Comparison of ENCODE assay signal across 24 cellular contexts in genomic region chr1:54374766-54375165, GRCh38. TPM values are rescaled to one million over a fixed set of nuclear protein-coding genes. Genes with fewer than 3 reads are reported as not detected.
DNase-seq lines count a peak whose midpoint lies in the region; ATAC-seq and TF ChIP-seq lines count a peak whose summit lies in the region.
"Had no signal": no experiment of that assay in that cellular context is flagged by ENCODE, and none has a peak within 500 bp of the region (broad histone marks: within the 10 kb centered on the region; RNA-seq: fewer than 3 reads in every experiment).

No MANE protein-coding gene starts in this region.

- H2AFZ ChIP-seq in PC-9, result no peak overlapping the region

- no peaks in the 10 kb centered on the region for H3K27me3 Mint-ChIP-seq in CD4-positive, alpha-beta T cell
- no peaks in the 10 kb centered on the region for H3K27me3 Mint-ChIP-seq in nephron progenitor cell (ENCODE audit: low read depth, poor library complexity)
- H3K27me3 Mint-ChIP-seq: effector memory CD8-positive, alpha-beta T cell; naive B cell had no signal

- no peak for ATAC-seq in CD4-positive, alpha-beta T cell (ENCODE audit: poor library complexity)
- ATAC-seq in heart left ventricle, result peak in 3 of 4 donors; percentile 4 to 13 (median 6)
- ATAC-seq: effector memory CD8-positive, alpha-beta T cell; stimulated activated effector memory CD8-positive, alpha-beta T cell treated with anti-CD3 and anti-CD28 coated beads, Interleukin-12 subunit alpha, Interleukin-12 subunit beta, amount 100 ng/mL, for 72 hours had no signal

- no peaks in the 10 kb centered on the region for H3K9me3 Mint-ChIP-seq in CD4-positive, alpha-beta T cell
- H3K9me3 Mint-ChIP-seq in nephron progenitor cell, result no peaks in the 10 kb centered on the region
- H3K9me3 Mint-ChIP-seq: effector memory CD8-positive, alpha-beta T cell; naive B cell; stimulated activated effector memory CD8-positive, alpha-beta T cell treated with anti-CD3 and anti-CD28 coated beads, Interleukin-12 subunit alpha, Interleukin-12 subunit beta, amount 100 ng/mL, for 72 hours had no signal

- no peaks in the 10 kb centered on the region for H4K20me1 ChIP-seq in PC-9 (ENCODE audit: insufficient read depth)

- no peak overlapping the region for H3K4me3 ChIP-seq in heart left ventricle
- H3K4me3 ChIP-seq in PC-9, result no peak overlapping the region
- H3K4me3 ChIP-seq: colonic mucosa, esophagus squamous epithelium, prostate gland, SJSA1, skin epidermis, suprapubic skin had no signal

- no peak for TF ChIP-seq CTCF in CD4-positive, alpha-beta T cell (IDR thresholded peaks at IDR 0.05)
- no peak for TF ChIP-seq CTCF in heart left ventricle (IDR thresholded peaks at IDR 0.05)
- no peak for TF ChIP-seq CTCF in nephron progenitor cell (IDR thresholded peaks at IDR 0.05)
- TF ChIP-seq CTCF in PC-9 (conservative IDR thresholded peaks at IDR 0.05), result no peak

- no peak overlapping the region for H3K27ac ChIP-seq in CD4-positive, alpha-beta T cell (ENCODE audit: low read depth, low read length)
- peak overlapping the region in 4 of 12 donors; percentile 7 to 85 (median 62) for H3K27ac ChIP-seq in heart left ventricle
- no peak overlapping the region for H3K27ac ChIP-seq in PC-9
- H3K27ac ChIP-seq: colonic mucosa, esophagus squamous epithelium, prostate gland, SJSA1, skin epidermis, suprapubic skin had no signal

- no peak overlapping the region for H3K4me2 ChIP-seq in PC-9

- H3K9me2 ChIP-seq in PC-9 (ENCODE audit: insufficient read depth), result no peaks in the 10 kb centered on the region

- CTCF ChIA-PET in CD4-positive, alpha-beta T cell (lab: Charles Lee), result no interaction called here
- CTCF ChIA-PET in PC-9 (lab: Charles Lee), result no interaction called here

- peaks cover 96% of the 10 kb centered on the region for H3K4me1 Mint-ChIP-seq in CD4-positive, alpha-beta T cell (ENCODE audit: low read depth)
- peaks cover 100% of the 10 kb centered on the region for H3K4me1 Mint-ChIP-seq in nephron progenitor cell

- peaks cover 0 to 97% (median 79%) of the 10 kb centered on the region in 12 donors for H3K4me1 ChIP-seq in heart left ventricle
- peaks cover 10% of the 10 kb centered on the region for H3K4me1 ChIP-seq in PC-9 (replicated peaks; ENCODE audit: insufficient read depth)

- H3K27me3 ChIP-seq in CD4-positive, alpha-beta T cell (ENCODE audit: control insufficient read depth, insufficient read depth, low read length), result no peaks in the 10 kb centered on the region
- no peaks in the 10 kb centered on the region for H3K27me3 ChIP-seq in heart left ventricle
- H3K27me3 ChIP-seq in PC-9 (ENCODE audit: insufficient read depth, low read depth), result no peaks in the 10 kb centered on the region
- H3K27me3 ChIP-seq: colonic mucosa, esophagus squamous epithelium, SJSA1, suprapubic skin had no signal

- peak overlapping the region; percentile 63 for H3K27ac Mint-ChIP-seq in CD4-positive, alpha-beta T cell
- peak overlapping the region; percentile 30 for H3K27ac Mint-ChIP-seq in nephron progenitor cell
- H3K27ac Mint-ChIP-seq: stimulated activated effector memory CD8-positive, alpha-beta T cell treated with anti-CD3 and anti-CD28 coated beads, Interleukin-12 subunit alpha, Interleukin-12 subunit beta, amount 100 ng/mL, for 72 hours had no signal

- H3K9me3 ChIP-seq in CD4-positive, alpha-beta T cell (ENCODE audit: control insufficient read depth, low read length), result no peaks in the 10 kb centered on the region
- no peaks in the 10 kb centered on the region for H3K9me3 ChIP-seq in heart left ventricle
- no peaks in the 10 kb centered on the region for H3K9me3 ChIP-seq in PC-9 (ENCODE audit: insufficient read depth, low read depth)
- H3K9me3 ChIP-seq: colonic mucosa, esophagus squamous epithelium, prostate gland, SJSA1, suprapubic skin had no signal

- no peak for TF ChIP-seq RAD21 in Ishikawa (IDR thresholded peaks at IDR 0.05; ENCODE audit: low read depth)

- H3K4me3 Mint-ChIP-seq in CD4-positive, alpha-beta T cell, result no peak overlapping the region
- peak overlapping the region; percentile 58 for H3K4me3 Mint-ChIP-seq in nephron progenitor cell
- H3K4me3 Mint-ChIP-seq: effector memory CD8-positive, alpha-beta T cell; naive B cell; stimulated activated effector memory CD8-positive, alpha-beta T cell treated with anti-CD3 and anti-CD28 coated beads, Interleukin-12 subunit alpha, Interleukin-12 subunit beta, amount 100 ng/mL, for 72 hours had no signal

- no peak for TF ChIP-seq EP300 in Ishikawa (IDR thresholded peaks at IDR 0.05; ENCODE audit: borderline replicate concordance)

- DNase-seq in CD4-positive, alpha-beta T cell, result no peak
- DNase-seq in heart left ventricle, result peak in 1 of 5 donors; percentile 21
- DNase-seq in nephron progenitor cell, result no peak
- no peak for DNase-seq in NCI-H446 treated with DMSO at 0.1 percent for 48 hours (lab: John Stamatoyannopoulos, UW)
- no peak for DNase-seq in NCI-H1105 (lab: John Stamatoyannopoulos, UW)
- no peak for DNase-seq in NCI-H2227 treated with DMSO at 0.1 percent for 48 hours (lab: John Stamatoyannopoulos, UW)
- DNase-seq in PC-9, result no peak
- DNase-seq: ACHN; activated CD8-positive, alpha-beta memory T cell treated with anti-CD3 and anti-CD28 coated beads, Interleukin-2, amount 50 U/mL, for 4 hours; activated effector memory CD4-positive, alpha-beta T cell treated with Interleukin-2 at 50 U/mL for 16 hours; C1 segment of cervical spinal cord; colonic mucosa; effector memory CD8-positive, alpha-beta T cell; esophagus squamous epithelium; naive B cell; NCI-H1092; NCI-H2029 treated with DMSO at 0.1 percent for 48 hours; stimulated activated CD4-positive, alpha-beta T cell treated with anti-CD3 and anti-CD28 coated beads, Interleukin-1b, Interleukin-23, amount 100 ng/mL, for 48 hours had no signal

- BruUV-seq in PC-9 (replicated peaks; lab: Mats Ljungman, UMichigan), result no TSS peak

- H3K79me2 ChIP-seq in PC-9 (ENCODE audit: low read depth), result no peaks in the 10 kb centered on the region

- POLR2A ChIA-PET in CD4-positive, alpha-beta T cell (lab: Charles Lee), result no interaction called here
- POLR2A ChIA-PET in PC-9 (lab: Charles Lee; ENCODE audit: unreplicated experiment), result no interaction called here

- H3K36me3 Mint-ChIP-seq in CD4-positive, alpha-beta T cell (ENCODE audit: low read depth), result peaks cover 43% of the 10 kb centered on the region
- peaks cover 41% of the 10 kb centered on the region for H3K36me3 Mint-ChIP-seq in nephron progenitor cell (ENCODE audit: low read depth)
- H3K36me3 Mint-ChIP-seq: naive B cell had no signal

- intact Hi-C loops in CD4-positive, alpha-beta T cell (cut with DNase I, micrococcal nuclease), result no loop called here
- intact Hi-C loops in heart left ventricle (cut with DNase I) (no loop called here), PC-9 (cut with micrococcal nuclease; ENCODE audit: unreplicated experiment) (no loop called here)

- H3K36me3 ChIP-seq in heart left ventricle (no peaks in the 10 kb centered on the region), PC-9 (ENCODE audit: low read depth) (no peaks in the 10 kb centered on the region)
- H3K36me3 ChIP-seq: colonic mucosa, prostate gland, suprapubic skin had no signal

- WGBS in heart left ventricle, 4 donors, result 31 to 38% (median 35%) methylated on average over 8 of the region's 8 CpGs

- no peaks in the 10 kb centered on the region for H3F3A ChIP-seq in PC-9 (ENCODE audit: insufficient read depth, low read depth)

- no peak for TF ChIP-seq POLR2A in heart left ventricle (IDR thresholded peaks at IDR 0.05)

TF ChIP-seq in Ishikawa, 13 proteins besides CTCF, POLR2A, EP300 and RAD21:
- no peak for TF ChIP-seq FOXM1 (IDR thresholded peaks at IDR 0.05; ENCODE audit: borderline replicate concordance, low read depth)
- TF ChIP-seq, protein P1, sequence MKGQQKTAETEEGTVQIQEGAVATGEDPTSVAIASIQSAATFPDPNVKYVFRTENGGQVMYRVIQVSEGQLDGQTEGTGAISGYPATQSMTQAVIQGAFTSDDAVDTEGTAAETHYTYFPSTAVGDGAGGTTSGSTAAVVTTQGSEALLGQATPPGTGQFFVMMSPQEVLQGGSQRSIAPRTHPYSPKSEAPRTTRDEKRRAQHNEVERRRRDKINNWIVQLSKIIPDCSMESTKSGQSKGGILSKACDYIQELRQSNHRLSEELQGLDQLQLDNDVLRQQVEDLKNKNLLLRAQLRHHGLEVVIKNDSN (IDR thresholded peaks at IDR 0.05), result no peak
- no peak for TF ChIP-seq CREB1 (IDR thresholded peaks at IDR 0.05; ENCODE audit: low read depth)
- TF ChIP-seq NFIC (IDR thresholded peaks at IDR 0.05), result 0 out of 2 replicates have a peak, but pooled peaks have one; percentile 9

RNA-seq across cellular contexts. Expression of gene SSBP3, which starts 31.4 kb away (rescaled TPM):
- total RNA-seq in CD4-positive, alpha-beta T cell, result 10 to 100 TPM; 50.6 to 52.4 TPM
- total RNA-seq in heart left ventricle (10 to 100 TPM; 20.8 to 61.8 (median 48.3) TPM), PC-9 (2021) (26.2 and 26.5 TPM in 2 replicates)
- polyA plus RNA-seq in heart left ventricle, result 10 to 100 TPM; 21.4 to 30.7 TPM
